Comparison of ENCODE assay signal across 8 cellular contexts in the genomic region with DNA sequence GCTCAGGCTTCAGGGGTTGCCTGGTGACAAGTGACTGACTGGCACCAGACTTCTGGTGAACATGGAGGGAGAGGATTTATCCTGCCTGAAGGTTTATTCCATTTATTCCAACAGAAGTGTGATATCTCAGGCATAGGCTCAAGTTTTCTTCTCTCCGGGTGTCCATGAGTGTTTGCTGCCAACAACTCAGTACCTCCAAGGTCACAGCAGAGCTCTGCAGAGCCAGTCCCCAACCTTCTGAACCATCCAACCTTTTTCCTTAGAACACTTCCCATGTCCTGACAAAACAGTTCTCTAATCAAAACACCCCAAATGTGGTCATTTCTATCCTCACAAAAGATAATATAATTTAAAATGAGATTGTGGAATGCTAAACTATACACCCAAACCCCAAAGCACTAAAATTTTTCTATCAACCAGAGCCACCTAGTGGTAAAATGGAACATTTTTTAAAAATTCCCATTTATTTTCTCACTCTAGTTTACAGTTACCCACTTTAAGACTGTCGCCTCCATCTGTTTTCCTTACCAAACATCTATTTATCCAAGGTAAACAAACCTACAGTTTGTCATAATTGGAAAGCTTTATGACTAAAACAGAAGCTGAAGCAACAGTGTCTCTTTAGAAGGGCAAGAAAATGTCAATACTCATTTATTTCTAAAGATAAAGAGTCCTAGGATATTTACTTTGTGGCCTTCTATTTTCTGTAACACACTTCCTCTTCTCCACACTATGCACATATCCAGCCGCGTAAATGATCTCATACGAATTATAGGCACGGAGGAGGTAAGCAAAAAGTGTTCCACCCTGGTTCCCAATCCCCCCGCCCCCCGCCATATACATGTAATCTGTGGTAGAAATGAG. TPM values are rescaled to one million over a fixed set of nuclear protein-coding genes. Genes with fewer than 3 reads are reported as not detected.
A peak's percentile ranks its signal among the peaks of the same experiment; 100 is the strongest.
DNase-seq lines count a peak whose midpoint lies in the region; ATAC-seq, FAIRE-seq and TF ChIP-seq lines count a peak whose summit lies in the region.

No MANE protein-coding gene starts in this region.

- no peaks in the 10 kb centered on the region for H3K27me3 ChIP-seq in CD4-positive, alpha-beta T cell (ENCODE audit: control insufficient read depth, insufficient read depth, low read length)
- H3K27me3 ChIP-seq in gastrocnemius medialis, result no peaks in the 10 kb centered on the region

- peak; percentile 56 for ATAC-seq in CD4-positive, alpha-beta T cell (ENCODE audit: poor library complexity)
- ATAC-seq in gastrocnemius medialis, result no peak
- no peak for ATAC-seq in HG03571 (IDR thresholded peaks at IDR 0.05; ENCODE audit: unreplicated experiment)

- POLR2A ChIA-PET in CD4-positive, alpha-beta T cell (lab: Charles Lee), result interaction anchor here (1.4 kb wide), 1 partner anchor 139 kb away, joined by 7 read pairs; no protein-coding TSS in a partner anchor

- no peak overlapping the region for H3K4me3 Mint-ChIP-seq in CD4-positive, alpha-beta T cell

- H3K4me1 ChIP-seq in gastrocnemius medialis, result no peaks in the 10 kb centered on the region

- H3K36me3 Mint-ChIP-seq in CD4-positive, alpha-beta T cell (ENCODE audit: low read depth), result peaks cover 65% of the 10 kb centered on the region

- peaks cover 22% of the 10 kb centered on the region for H3K4me1 Mint-ChIP-seq in CD4-positive, alpha-beta T cell (ENCODE audit: low read depth)

- no peaks in the 10 kb centered on the region for H3K36me3 ChIP-seq in gastrocnemius medialis

- CTCF ChIA-PET in CD4-positive, alpha-beta T cell (lab: Charles Lee), result interaction anchor here (1.0 to 4.8 kb wide), 2 partner anchors 138 to 142 kb away, joined by 3 to 51 read pairs; no protein-coding TSS in a partner anchor

- peak; percentile 48 for FAIRE-seq in frontal cortex (lab: Jason Lieb, UNC)

- H3K9me3 Mint-ChIP-seq in CD4-positive, alpha-beta T cell, result no peaks in the 10 kb centered on the region

- no peaks in the 10 kb centered on the region for H3K9me3 ChIP-seq in CD4-positive, alpha-beta T cell (ENCODE audit: control insufficient read depth, low read length)
- H3K9me3 ChIP-seq in gastrocnemius medialis, result no peaks in the 10 kb centered on the region

- no peak overlapping the region for H3K27ac ChIP-seq in CD4-positive, alpha-beta T cell (ENCODE audit: low read depth, low read length)
- no peak overlapping the region for H3K27ac ChIP-seq in gastrocnemius medialis

- in situ Hi-C loops in gastrocnemius medialis (cut with MboI; ENCODE audit: low sequenced_read_pairs in 4 of 4), result loop anchor here in 3 of 4 donors (5.0 to 10.0 kb wide), 2 partner anchors 138 to 145 kb away; no protein-coding TSS in a partner anchor

- H3K4me3 ChIP-seq in HFF-Myc (replicated peaks; ENCODE audit: low read depth, low read length), result no peak overlapping the region
- H3K4me3 ChIP-seq in gastrocnemius medialis, result no peak overlapping the region

- H3K27me3 Mint-ChIP-seq in CD4-positive, alpha-beta T cell, result no peaks in the 10 kb centered on the region

- TF ChIP-seq CTCF in CD4-positive, alpha-beta T cell (IDR thresholded peaks at IDR 0.05), result peak; percentile 87
- TF ChIP-seq CTCF in HFF-Myc (IDR thresholded peaks at IDR 0.05; ENCODE audit: low read depth, low read length, missing control alignments) (peak; percentile 33), gastrocnemius medialis (IDR thresholded peaks at IDR 0.05 in 4 of 5, conservative IDR thresholded peaks at IDR 0.05 in 1 of 5) (peak; percentile 30 to 63 (median 49))

- H3K27ac Mint-ChIP-seq in CD4-positive, alpha-beta T cell, result no peak overlapping the region

- intact Hi-C loops in CD4-positive, alpha-beta T cell (cut with DNase I, micrococcal nuclease), result loop anchor here (1.0 to 5.0 kb wide), 7 partner anchors 92 to 233 kb away; no protein-coding TSS in a partner anchor
- intact Hi-C loops in gastrocnemius medialis (cut with DNase I; ENCODE audit: low total_unique reads), result loop anchor here (1.0 to 5.0 kb wide), 2 partner anchors 97 to 140 kb away; no protein-coding TSS in a partner anchor

- no peak for TF ChIP-seq POLR2A in gastrocnemius medialis (IDR thresholded peaks at IDR 0.05)

- no peak for DNase-seq in CD4-positive, alpha-beta T cell
- DNase-seq in HFF-Myc (ENCODE audit: extremely low read depth, low read depth) (no peak), SKM-1 (lab: John Stamatoyannopoulos, UW; ENCODE audit: unreplicated experiment) (peak; percentile 4), frontal cortex (ENCODE audit: low spot score in 2 of 2) (peak in 1 of 2 donors; percentile 33), gastrocnemius medialis (no peak), cortex of kidney (lab: John Stamatoyannopoulos, UW) (no peak), GDM1 (lab: John Stamatoyannopoulos, UW) (no peak)

RNA-seq across cellular contexts. Expression of a gene that starts 39.5 kb away (rescaled TPM):
- total RNA-seq in CD4-positive, alpha-beta T cell, result 10 to 100 TPM; 13.6 to 16.7 TPM
- total RNA-seq in frontal cortex (under 0.01 TPM), gastrocnemius medialis (1 to 10 TPM in 2 of 4 donors, under 1 TPM in 2; 0.15 to 2.0 (median 0.70) TPM)

Comparison
In these comparisons a context has a peak if more than half of its experiments do, and no peak if none do; other contexts are left out.
1. CTCF ChIP-seq: peak in every context shown above with its lines; median percentile 87 in CD4-positive, alpha-beta T cell; 49 in gastrocnemius medialis; 33 in HFF-Myc.
2. RNA of a gene that starts 39.5 kb away (total RNA-seq): 13.6 to 16.7 TPM in CD4-positive, alpha-beta T cell; 0.15 to 2.0 TPM in gastrocnemius medialis and under 0.01 TPM in frontal cortex (single experiment); every median in the first group is over 4 times any median in the second.